Comparison of ENCODE assay signal across 26 cellular contexts in the genomic region with DNA sequence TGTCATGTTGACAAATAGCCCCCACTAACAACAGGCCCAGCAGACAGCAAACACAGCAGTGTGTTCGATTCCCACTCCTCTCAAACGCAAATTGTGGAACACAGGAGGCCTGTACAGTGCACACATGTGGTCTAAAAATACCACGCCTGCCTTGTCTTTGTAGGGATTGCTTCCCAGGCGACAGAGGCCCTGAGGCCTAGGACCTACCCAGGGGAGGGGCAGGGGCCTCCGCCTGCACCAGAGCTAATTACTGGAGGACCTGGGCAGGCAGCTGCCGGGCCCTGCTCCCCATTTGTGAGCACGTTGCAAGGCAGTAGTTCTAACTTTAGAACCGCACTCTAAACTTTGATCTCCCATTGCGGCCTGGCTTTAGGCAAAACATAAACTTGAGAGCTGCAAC.
DNase-seq lines count a peak whose midpoint lies in the region; ATAC-seq and TF ChIP-seq lines count a peak whose summit lies in the region.
"Had no signal": no experiment of that assay in that cellular context is flagged by ENCODE, and none has a peak within 500 bp of the region (broad histone marks: within the 10 kb centered on the region; RNA-seq: fewer than 3 reads in every experiment).

No MANE protein-coding gene starts in this region.

- H3K9me3 ChIP-seq in right cardiac atrium (ENCODE audit: control insufficient read depth, low read length) = no peaks in the 10 kb centered on the region
- H3K9me3 ChIP-seq in trophoblast cell (ENCODE audit: insufficient read depth, low read depth, low read length) = no peaks in the 10 kb centered on the region
- H3K9me3 ChIP-seq: ascending aorta, Caco-2, neutrophil, psoas muscle, suprapubic skin had no signal

- 72% methylated on average over 9 of the region's 9 CpGs for WGBS in right cardiac atrium
- WGBS in trophoblast cell (ENCODE audit: extremely low coverage, insufficient coverage, insufficient read length) = no CpG with 5 or more reads among the region's 9 CpGs

- H2BK12ac ChIP-seq in trophoblast cell (ENCODE audit: low read length) = no peak overlapping the region

- H2BK5ac ChIP-seq in trophoblast cell (ENCODE audit: low read depth, low read length, poor library complexity) = no peak overlapping the region

- H2AK5ac ChIP-seq in trophoblast cell (ENCODE audit: low read length) = no peak overlapping the region

- H3K4me1 ChIP-seq in right cardiac atrium (ENCODE audit: control insufficient read depth, insufficient read depth, low read length) = peaks cover 13% of the 10 kb centered on the region
- H3K4me1 ChIP-seq in trophoblast cell (ENCODE audit: control insufficient read depth in 1 of 2, insufficient read depth in 2 of 2, low read length in 2 of 2) = peaks cover 0 to 1% of the 10 kb centered on the region in 2 experiments
- H3K4me1 ChIP-seq: Caco-2, psoas muscle had no signal

- no peaks in the 10 kb centered on the region for H3K79me1 ChIP-seq in trophoblast cell (ENCODE audit: low read length)

- H3K4ac ChIP-seq in trophoblast cell (ENCODE audit: low read depth, low read length) = no peak overlapping the region

- H3K36me3 ChIP-seq in trophoblast cell (ENCODE audit: control insufficient read depth in 1 of 2, insufficient read depth in 2 of 2, low read length in 2 of 2) = no peaks in the 10 kb centered on the region
- H3K36me3 ChIP-seq: ascending aorta, neutrophil, suprapubic skin had no signal

- no peak overlapping the region for H2BK120ac ChIP-seq in trophoblast cell (ENCODE audit: insufficient read depth, low read length, poor library complexity)

- no peak overlapping the region for H3K14ac ChIP-seq in trophoblast cell (ENCODE audit: low read length)

- intact Hi-C loops in right cardiac atrium (cut with DNase I) = no loop called here

- peak overlapping the region; percentile 2 for H3K27ac ChIP-seq in right cardiac atrium (ENCODE audit: low read length)
- H3K27ac ChIP-seq in trophoblast cell (ENCODE audit: low read depth, low read length) = no peak overlapping the region
- H3K27ac ChIP-seq: ascending aorta, neutrophil, psoas muscle, suprapubic skin had no signal

- H3K18ac ChIP-seq in trophoblast cell (ENCODE audit: low read length) = no peak overlapping the region

- no peaks in the 10 kb centered on the region for H3K79me2 ChIP-seq in trophoblast cell (ENCODE audit: control insufficient read depth, insufficient read depth, low read length, poor library complexity)

- no peak overlapping the region for H4K12ac ChIP-seq in trophoblast cell (ENCODE audit: low read depth, low read length)

- H3K9ac ChIP-seq in trophoblast cell (ENCODE audit: low read length) = no peak overlapping the region

- H3K4me3 ChIP-seq in right cardiac atrium (ENCODE audit: low read length) (no peak overlapping the region), trophoblast cell (ENCODE audit: low read depth, low read length) (no peak overlapping the region)
- H3K4me3 ChIP-seq: ascending aorta, psoas muscle, smooth muscle cell, suprapubic skin had no signal

- no peak overlapping the region for H3K4me2 ChIP-seq in trophoblast cell (ENCODE audit: low read length)
- H3K4me2 ChIP-seq: smooth muscle cell had no signal

- H3K27me3 ChIP-seq in right cardiac atrium (ENCODE audit: control insufficient read depth, insufficient read depth) (no peaks in the 10 kb centered on the region), trophoblast cell (ENCODE audit: insufficient read depth, low read length) (no peaks in the 10 kb centered on the region)
- H3K27me3 ChIP-seq: ascending aorta, neutrophil, suprapubic skin had no signal

- no peak overlapping the region for H2AFZ ChIP-seq in trophoblast cell (ENCODE audit: insufficient read depth, low read length, poor library complexity)

- H4K91ac ChIP-seq in trophoblast cell (ENCODE audit: low read depth, low read length) = no peak overlapping the region

- DNase-seq in ELF-1 (ENCODE audit: low read depth, low spot score) (peak; percentile 66), right cardiac atrium (peak in 2 of 3 donors; percentile 47 to 55), trophoblast cell (no peak), RKO (ENCODE audit: low spot score) (no peak), EL (no peak)
- DNase-seq: ACHN; activated CD4-positive, alpha-beta T cell treated with anti-CD3 and anti-CD28 coated beads, Interleukin-2, amount 50 U/mL, for 48 hours; activated CD4-positive, CD25-positive, alpha-beta regulatory T cell; activated CD8-positive, alpha-beta memory T cell treated with anti-CD3 and anti-CD28 coated beads, Interleukin-2, amount 50 U/mL, for 48 hours; C1 segment of cervical spinal cord; Caco-2; dermis blood vessel endothelial cell; DMS79 treated with DMSO at 0.1 percent for 48 hours; head of caudate nucleus; midbrain; NCI-H1694 treated with DMSO at 0.1 percent for 48 hours; NCI-H526; stimulated activated CD4-positive, alpha-beta T cell treated with anti-CD3 and anti-CD28 coated beads, Interleukin-2, amount 100 ng/mL, for 24 hours had no signal

- H3K23ac ChIP-seq in trophoblast cell (ENCODE audit: low read length) = no peak overlapping the region

- ATAC-seq in SK-N-SH treated with all-trans-retinoic acid at 6 μM for 48 hours (peak; percentile 27; the same call in 1 of the 3 replicates), right cardiac atrium (peak; percentile 53 to 69), HG03342 (IDR thresholded peaks at IDR 0.05; ENCODE audit: unreplicated experiment) (no peak)
- ATAC-seq: left lobe of liver had no signal

- peak overlapping the region; percentile 23 for H4K8ac ChIP-seq in trophoblast cell (ENCODE audit: low read depth, low read length)

TF ChIP-seq in SK-N-SH treated with all-trans-retinoic acid at 6 μM for 48 hours, 23 proteins besides CTCF, POLR2A, EP300 and RAD21:
- TF ChIP-seq TOX (CRISPR knock-in tag; IDR thresholded peaks at IDR 0.05; ENCODE audit: borderline replicate concordance) = no peak
- TF ChIP-seq TCF4 (CRISPR knock-in tag; IDR thresholded peaks at IDR 0.05; ENCODE audit: borderline replicate concordance) = peak; percentile 31; the same call in 1 of the 2 replicates

Comparison
In these comparisons a context has a peak if more than half of its experiments do, and no peak if none do; other contexts are left out.
1. DNase-seq: peak in ELF-1 (single experiment) and right cardiac atrium (2 of 3); none in trophoblast cell (0 of 2), RKO (single experiment) and EL (single experiment).